Comparison of ENCODE assay signal across 26 cellular contexts in genomic region chr14:36279306-36280244, GRCh38. TPM values are rescaled to one million over a fixed set of nuclear protein-coding genes. Genes with fewer than 3 reads are reported as not detected.
DNase-seq lines count a peak whose midpoint lies in the region; ATAC-seq, FAIRE-seq and TF ChIP-seq lines count a peak whose summit lies in the region.
"Had no signal": no experiment of that assay in that cellular context is flagged by ENCODE, and none has a peak within 500 bp of the region (broad histone marks: within the 10 kb centered on the region; RNA-seq: fewer than 3 reads in every experiment).

No MANE protein-coding gene starts in this region.

- H3K27ac ChIP-seq in smooth muscle cell (ENCODE audit: low read depth), result no peak overlapping the region
- no peak overlapping the region for H3K27ac ChIP-seq in CD8-positive, alpha-beta T cell (ENCODE audit: low read depth, low read length)
- H3K27ac ChIP-seq: heart left ventricle, upper lobe of right lung had no signal

- H3K9me3 Mint-ChIP-seq in CD8-positive, alpha-beta T cell, result no peaks in the 10 kb centered on the region
- H3K9me3 Mint-ChIP-seq: activated CD4-positive, alpha-beta memory T cell treated with anti-CD3 and anti-CD28 coated beads for 36 hours; activated naive CD4-positive, alpha-beta T cell treated with anti-CD3 and anti-CD28 coated beads, Interleukin-2, amount 50 U/mL, for 24 hours; activated T-helper 17 cell treated with anti-CD3 and anti-CD28 coated beads, Interleukin-2, amount 50 U/mL, for 72 hours; CD8-positive, alpha-beta memory T cell; naive thymus-derived CD4-positive, alpha-beta T cell had no signal

- POLR2A ChIA-PET in CD8-positive, alpha-beta T cell (lab: Charles Lee), result no interaction called here

- H2AFZ ChIP-seq in smooth muscle cell (ENCODE audit: low read depth), result peak overlapping the region; percentile 13

- H3F3A ChIP-seq in smooth muscle cell (ENCODE audit: low read depth), result no peaks in the 10 kb centered on the region

- TF ChIP-seq CTCF in smooth muscle cell (IDR thresholded peaks at IDR 0.05; ENCODE audit: borderline replicate concordance, insufficient read depth, poor library complexity, severe bottlenecking), result no peak
- no peak for TF ChIP-seq CTCF in CD8-positive, alpha-beta T cell (IDR thresholded peaks at IDR 0.05)

- H3K4me1 Mint-ChIP-seq in CD8-positive, alpha-beta T cell (ENCODE audit: low read depth), result no peaks in the 10 kb centered on the region
- H3K4me1 Mint-ChIP-seq: activated naive CD4-positive, alpha-beta T cell treated with anti-CD3 and anti-CD28 coated beads, Interleukin-2, amount 50 U/mL, for 24 hours; activated T-helper 17 cell treated with anti-CD3 and anti-CD28 coated beads, Interleukin-2, amount 50 U/mL, for 72 hours; CD8-positive, alpha-beta memory T cell had no signal

- no peak for TF ChIP-seq POLR2A in H54 (IDR thresholded peaks at IDR 0.05; ENCODE audit: low read depth, low read length)

- WGBS in smooth muscle cell (ENCODE audit: low lambda C conversion rate), result 61% methylated on average over 7 of the region's 7 CpGs

- H3K27me3 Mint-ChIP-seq in CD8-positive, alpha-beta T cell (ENCODE audit: low read depth), result peaks cover 24% of the 10 kb centered on the region

- H3K4me3 ChIP-seq in smooth muscle cell, result no peak overlapping the region
- H3K4me3 ChIP-seq in CD8-positive, alpha-beta T cell (ENCODE audit: low read depth, low read length), result no peak overlapping the region
- H3K4me3 ChIP-seq: heart left ventricle, upper lobe of right lung had no signal

- H3K79me2 ChIP-seq in smooth muscle cell (ENCODE audit: low read depth), result no peaks in the 10 kb centered on the region

- H3K4me2 ChIP-seq in smooth muscle cell, result no peak overlapping the region

- intact Hi-C loops in CD8-positive, alpha-beta T cell (cut with DNase I, micrococcal nuclease), result no loop called here

- H4K20me1 ChIP-seq in smooth muscle cell (ENCODE audit: low read depth), result no peaks in the 10 kb centered on the region

- H3K27me3 ChIP-seq in smooth muscle cell (ENCODE audit: low read depth), result peaks cover 18% of the 10 kb centered on the region
- H3K27me3 ChIP-seq in CD8-positive, alpha-beta T cell (ENCODE audit: insufficient read depth, low read length), result no peaks in the 10 kb centered on the region

- CTCF ChIA-PET in CD8-positive, alpha-beta T cell (lab: Charles Lee), result no interaction called here

- H3K36me3 ChIP-seq in smooth muscle cell (ENCODE audit: low read depth), result no peaks in the 10 kb centered on the region
- H3K36me3 ChIP-seq in CD8-positive, alpha-beta T cell (ENCODE audit: insufficient read depth, low read length), result no peaks in the 10 kb centered on the region
- H3K36me3 ChIP-seq: heart left ventricle, upper lobe of right lung had no signal

- no peak overlapping the region for H3K4me3 Mint-ChIP-seq in CD8-positive, alpha-beta T cell
- H3K4me3 Mint-ChIP-seq: activated CD4-positive, alpha-beta memory T cell treated with anti-CD3 and anti-CD28 coated beads for 36 hours; activated naive CD4-positive, alpha-beta T cell treated with anti-CD3 and anti-CD28 coated beads, Interleukin-2, amount 50 U/mL, for 24 hours; activated T-helper 17 cell treated with anti-CD3 and anti-CD28 coated beads, Interleukin-2, amount 50 U/mL, for 72 hours; CD8-positive, alpha-beta memory T cell; naive thymus-derived CD4-positive, alpha-beta T cell had no signal

- DNase-seq in NCI-H2081 (lab: John Stamatoyannopoulos, UW), result peak; percentile 14 to 43
- DNase-seq in NCI-H2081 treated with DMSO at 0.1 percent for 48 hours (lab: John Stamatoyannopoulos, UW), result no peak
- DNase-seq in NCI-H748 (lab: John Stamatoyannopoulos, UW; ENCODE audit: unreplicated experiment), result peak; percentile 74
- no peak for DNase-seq in smooth muscle cell (lab: John Stamatoyannopoulos, UW; ENCODE audit: unreplicated experiment)
- no peak for DNase-seq in H54 (ENCODE audit: insufficient read length, low spot score)
- no peak for DNase-seq in CD1c-positive myeloid dendritic cell (ENCODE audit: extremely low spot score)
- DNase-seq in CD8-positive, alpha-beta T cell, result no peak
- DNase-seq: activated CD4-positive, alpha-beta memory T cell treated with anti-CD3 and anti-CD28 coated beads for 36 hours; activated CD4-positive, CD25-positive, alpha-beta regulatory T cell; activated CD8-positive, alpha-beta memory T cell treated with anti-CD3 and anti-CD28 coated beads, Interleukin-2, amount 50 U/mL, for 48 hours; AML-193; aorta; CD8-positive, alpha-beta memory T cell; central memory CD4-positive, alpha-beta T cell; GF-D8; heart left ventricle; naive thymus-derived CD4-positive, alpha-beta T cell; NCI-H1105 treated with DMSO at 0.1 percent for 48 hours; SHP77; SW 1271; T1000; upper lobe of right lung had no signal

- H3K9me3 ChIP-seq in smooth muscle cell (replicated peaks; ENCODE audit: low read depth), result no peaks in the 10 kb centered on the region
- H3K9me3 ChIP-seq in CD8-positive, alpha-beta T cell (ENCODE audit: low read length), result no peaks in the 10 kb centered on the region
- H3K9me3 ChIP-seq: heart left ventricle, upper lobe of right lung had no signal

- no peaks in the 10 kb centered on the region for H3K36me3 Mint-ChIP-seq in CD8-positive, alpha-beta T cell
- H3K36me3 Mint-ChIP-seq: activated CD4-positive, alpha-beta memory T cell treated with anti-CD3 and anti-CD28 coated beads for 36 hours; CD8-positive, alpha-beta memory T cell; naive thymus-derived CD4-positive, alpha-beta T cell had no signal

- H3K4me1 ChIP-seq in smooth muscle cell (ENCODE audit: low read depth), result peaks cover 39% of the 10 kb centered on the region
- no peaks in the 10 kb centered on the region for H3K4me1 ChIP-seq in CD8-positive, alpha-beta T cell (ENCODE audit: insufficient read depth, low read length)
- H3K4me1 ChIP-seq: heart left ventricle, upper lobe of right lung had no signal

- H3K9ac ChIP-seq in smooth muscle cell (ENCODE audit: low read depth), result no peak overlapping the region

- ATAC-seq in esophagus mucosa, result peak; percentile 47
- ATAC-seq in CD8-positive, alpha-beta T cell, result no peak
- ATAC-seq: activated T-helper 17 cell treated with anti-CD3 and anti-CD28 coated beads, Interleukin-2, amount 50 U/mL, for 72 hours; heart left ventricle; naive thymus-derived CD4-positive, alpha-beta T cell; upper lobe of right lung had no signal

- no peak overlapping the region for H3K27ac Mint-ChIP-seq in CD8-positive, alpha-beta T cell
- H3K27ac Mint-ChIP-seq: activated CD4-positive, alpha-beta memory T cell treated with anti-CD3 and anti-CD28 coated beads for 36 hours; activated naive CD4-positive, alpha-beta T cell treated with anti-CD3 and anti-CD28 coated beads, Interleukin-2, amount 50 U/mL, for 24 hours; activated T-helper 17 cell treated with anti-CD3 and anti-CD28 coated beads, Interleukin-2, amount 50 U/mL, for 72 hours; CD8-positive, alpha-beta memory T cell; naive thymus-derived CD4-positive, alpha-beta T cell had no signal

- no peak for FAIRE-seq in H54 (lab: Jason Lieb, UNC)
- FAIRE-seq: endothelial cell of umbilical vein had no signal

RNA-seq across cellular contexts. Expression of gene MBIP, which starts 40.9 kb away (rescaled TPM):
- total RNA-seq in esophagus mucosa (12.5 TPM), smooth muscle cell (33.9 and 46.0 TPM in 2 replicates)
- polyA plus RNA-seq in smooth muscle cell, result 22.1 and 27.2 TPM in 2 replicates
- total RNA-seq in CD8-positive, alpha-beta T cell, result 10 to 100 TPM; 57.4 to 58.1 TPM

Comparison
In these comparisons a context has a peak if more than half of its experiments do, and no peak if none do; other contexts are left out.
1. DNase-seq: peak in NCI-H2081 (2 of 2) and NCI-H748 (single experiment); none in NCI-H2081 treated with DMSO at 0.1 percent for 48 hours (single experiment), smooth muscle cell (single experiment), H54 (single experiment), CD1c-positive myeloid dendritic cell (single experiment) and CD8-positive, alpha-beta T cell (0 of 7).